15 cellular contexts compared by ENCODE assay signal in genomic region chr3:69005071-69005816, GRCh38. TPM values are rescaled to one million over a fixed set of nuclear protein-coding genes. Genes with fewer than 3 reads are reported as not detected.
DNase-seq lines count a peak whose midpoint lies in the region; ATAC-seq, FAIRE-seq and TF ChIP-seq lines count a peak whose summit lies in the region.
"Had no signal": no experiment of that assay in that cellular context is flagged by ENCODE, and none has a peak within 500 bp of the region (broad histone marks: within the 10 kb centered on the region; RNA-seq: fewer than 3 reads in every experiment).

No MANE protein-coding gene starts in this region.

- H3K36me3 ChIP-seq in keratinocyte (ENCODE audit: control insufficient read depth in 2 of 2, extremely low read depth in 1 of 2, insufficient read depth in 2 of 2, low read length in 2 of 2) (peaks cover 12 to 24% of the 10 kb centered on the region in 2 experiments), aorta (ENCODE audit: control insufficient read depth in 1 of 2, insufficient read depth in 2 of 2, low read length in 1 of 2) (peaks cover 3 to 7% of the 10 kb centered on the region in 2 donors)

- dilution Hi-C loops in keratinocyte (cut with MboI; ENCODE audit: extremely low pct_ligation_motif_present, low sequenced_read_pairs): no loop called here

- ATAC-seq in aorta (ENCODE audit: low FRiP score) (no peak), HG02798 (IDR thresholded peaks at IDR 0.05; ENCODE audit: poor library complexity, unreplicated experiment) (no peak)

- TF ChIP-seq CTCF in choroid plexus epithelial cell (conservative IDR thresholded peaks at IDR 0.05; ENCODE audit: low read depth, low read length) (no peak), keratinocyte (optimal IDR thresholded peaks at IDR 0.05 in 1 of 3, IDR thresholded peaks at IDR 0.05 in 1 of 3, conservative IDR thresholded peaks at IDR 0.05 in 1 of 3; ENCODE audit: extremely low read depth in 1 of 3, insufficient read depth in 2 of 3, low read length in 3 of 3) (no peak)

- H3K4me1 ChIP-seq in keratinocyte (ENCODE audit: control insufficient read depth, extremely low read depth, insufficient read depth, low read length) (peaks cover 26% of the 10 kb centered on the region), aorta (ENCODE audit: control insufficient read depth in 1 of 2, insufficient read depth in 2 of 2, low read length in 2 of 2) (peaks cover 5 to 25% of the 10 kb centered on the region in 2 donors)
- H3K4me1 ChIP-seq: BLaER1 treated with 17β-estradiol and CSF1 and Interleukin-3, amounts not matched to agents 10 nM and 100 nM had no signal

- H3K36me3 Mint-ChIP-seq in activated CD4-positive, alpha-beta T cell treated with anti-CD3 and anti-CD28 coated beads, Interleukin-2, amount 10 ng/mL, durations not matched to agents 24 days and 14 days (ENCODE audit: low read depth): peaks cover 15% of the 10 kb centered on the region

- no peaks in the 10 kb centered on the region for H3K9me3 ChIP-seq in keratinocyte (ENCODE audit: control insufficient read depth, low read depth, low read length)
- no peaks in the 10 kb centered on the region for H3K9me3 ChIP-seq in aorta (ENCODE audit: control insufficient read depth, low read length)
- H3K9me3 ChIP-seq: BLaER1 treated with 17β-estradiol and CSF1 and Interleukin-3, amounts not matched to agents 10 nM and 100 nM had no signal

- no peaks in the 10 kb centered on the region for H3K9me1 ChIP-seq in keratinocyte (ENCODE audit: control insufficient read depth, extremely low read depth, insufficient read depth, low read length)

- H3K9ac ChIP-seq in keratinocyte (ENCODE audit: control insufficient read depth, extremely low read depth, insufficient read depth, low read length): no peak overlapping the region
- H3K9ac ChIP-seq: BLaER1 treated with 17β-estradiol and CSF1 and Interleukin-3, amounts not matched to agents 10 nM and 100 nM had no signal

- no peak overlapping the region for H3K4me3 Mint-ChIP-seq in activated CD4-positive, alpha-beta T cell treated with anti-CD3 and anti-CD28 coated beads, Interleukin-2, amount 10 ng/mL, durations not matched to agents 24 days and 14 days
- H3K4me3 Mint-ChIP-seq: IgD-negative memory B cell had no signal

- no peaks in the 10 kb centered on the region for H3K27me3 ChIP-seq in keratinocyte (ENCODE audit: control insufficient read depth, extremely low read depth, insufficient read depth, low read length)
- H3K27me3 ChIP-seq in aorta (ENCODE audit: control insufficient read depth in 1 of 2, insufficient read depth in 2 of 2, low read length in 1 of 2): no peaks in the 10 kb centered on the region
- H3K27me3 ChIP-seq: BLaER1 treated with 17β-estradiol and CSF1 and Interleukin-3, amounts not matched to agents 10 nM and 100 nM had no signal

- no peak overlapping the region for H2AFZ ChIP-seq in keratinocyte (ENCODE audit: control insufficient read depth, low read length)

- H3K4me3 ChIP-seq in choroid plexus epithelial cell (ENCODE audit: low read depth, low read length): no peak overlapping the region
- no peak overlapping the region for H3K4me3 ChIP-seq in keratinocyte (ENCODE audit: control insufficient read depth in 2 of 3, extremely low read depth in 1 of 3, insufficient read depth in 2 of 3, low read depth in 1 of 3, low read length in 3 of 3)
- peak overlapping the region; percentile 41 to 43 for H3K4me3 ChIP-seq in aorta (ENCODE audit: low read length in 2 of 2)
- H3K4me3 ChIP-seq: BLaER1 treated with 17β-estradiol and CSF1 and Interleukin-3, amounts not matched to agents 10 nM and 100 nM had no signal

- H3K79me2 ChIP-seq in keratinocyte (ENCODE audit: control insufficient read depth, insufficient read depth, low read length): peaks cover 2% of the 10 kb centered on the region

- H3K27me3 Mint-ChIP-seq in activated CD4-positive, alpha-beta T cell treated with anti-CD3 and anti-CD28 coated beads, Interleukin-2, amount 10 ng/mL, durations not matched to agents 24 days and 14 days: no peaks in the 10 kb centered on the region
- H3K27me3 Mint-ChIP-seq: IgD-negative memory B cell had no signal

- 9 to 15% methylated on average over 6 of the region's 6 CpGs for WGBS in aorta, 2 donors

- no peak overlapping the region for H3K27ac Mint-ChIP-seq in activated CD4-positive, alpha-beta T cell treated with anti-CD3 and anti-CD28 coated beads, Interleukin-2, amount 10 ng/mL, durations not matched to agents 24 days and 14 days
- H3K27ac Mint-ChIP-seq: IgD-negative memory B cell had no signal

- intact Hi-C loops in activated CD4-positive, alpha-beta T cell treated with anti-CD3 and anti-CD28 coated beads, Interleukin-2, amount 10 ng/mL, durations not matched to agents 24 days and 14 days (cut with micrococcal nuclease): no loop called here
- intact Hi-C loops in aorta (cut with DNase I): no loop called here

- H3K9me3 Mint-ChIP-seq in activated CD4-positive, alpha-beta T cell treated with anti-CD3 and anti-CD28 coated beads, Interleukin-2, amount 10 ng/mL, durations not matched to agents 24 days and 14 days: no peaks in the 10 kb centered on the region

- H3K27ac ChIP-seq in keratinocyte (ENCODE audit: control insufficient read depth, insufficient read depth, low read length) (peak overlapping the region; percentile 62), aorta (ENCODE audit: low read depth in 1 of 2, low read length in 2 of 2) (peak overlapping the region; percentile 28 to 74)
- H3K27ac ChIP-seq: 22Rv1; BLaER1 treated with 17β-estradiol and CSF1 and Interleukin-3, amounts not matched to agents 10 nM and 100 nM had no signal

- H4K20me1 ChIP-seq in keratinocyte (ENCODE audit: control insufficient read depth, extremely low read depth, insufficient read depth, low read length): no peaks in the 10 kb centered on the region
- H4K20me1 ChIP-seq: BLaER1 treated with 17β-estradiol and CSF1 and Interleukin-3, amounts not matched to agents 10 nM and 100 nM had no signal

- peak; percentile 48 for FAIRE-seq in keratinocyte (lab: Jason Lieb, UNC)

- peak; percentile 24 for DNase-seq in activated CD4-positive, alpha-beta T cell treated with anti-CD3 and anti-CD28 coated beads, Interleukin-2, amount 10 ng/mL, durations not matched to agents 24 days and 14 days
- DNase-seq in activated CD4-positive, alpha-beta T cell treated with anti-CD3 and anti-CD28 coated beads, Interleukin-2, amount 50 U/mL, for 48 hours: no peak
- DNase-seq in choroid plexus epithelial cell (ENCODE audit: low read depth) (peak; percentile 42), keratinocyte (ENCODE audit: low read depth, low spot score) (no peak), aorta (no peak), NCI-H226 (no peak)
- DNase-seq in stimulated activated naive CD4-positive, alpha-beta T cell treated with Interleukin-2 at 50 U/mL for 16 hours (lab: John Stamatoyannopoulos, UW): no peak
- DNase-seq: HCEC 1CT, NCI-H1417, NCI-H2029 treated with DMSO at 0.1 percent for 48 hours, NCI-H526 treated with DMSO at 0.1 percent for 48 hours had no signal

- H3K4me2 ChIP-seq in keratinocyte (ENCODE audit: control insufficient read depth, extremely low read depth, insufficient read depth, low read depth, low read length): peak overlapping the region; percentile 44
- H3K4me2 ChIP-seq: BLaER1 treated with 17β-estradiol and CSF1 and Interleukin-3, amounts not matched to agents 10 nM and 100 nM had no signal

- H3K4me1 Mint-ChIP-seq in activated CD4-positive, alpha-beta T cell treated with anti-CD3 and anti-CD28 coated beads, Interleukin-2, amount 10 ng/mL, durations not matched to agents 24 days and 14 days: no peaks in the 10 kb centered on the region
- H3K4me1 Mint-ChIP-seq: IgD-negative memory B cell had no signal

RNA-seq across cellular contexts. Expression of gene EOGT, which starts 8.2 kb away (rescaled TPM):
- total RNA-seq in activated CD4-positive, alpha-beta T cell treated with anti-CD3 and anti-CD28 coated beads, Interleukin-2, amount 10 ng/mL, durations not matched to agents 24 days and 14 days: 12.6 and 13.5 TPM in 2 replicates
- polyA plus RNA-seq in keratinocyte (23.4 to 39.0 TPM (median 35.5 TPM) in 3 replicates), aorta (100 to 1,000 TPM in 1 of 2 donors, 10 to 100 TPM in 1; 40.6 to 103 TPM)
- 13.7 TPM for polyA plus RNA-seq in keratinocyte (2011; ENCODE audit: low read depth)
- polyA plus RNA-seq in keratinocyte (2011; cell fraction: cytosol; rRNA removed): 16.3 and 30.1 TPM in 2 replicates
- polyA plus RNA-seq in keratinocyte (2011; cell fraction: nucleus; rRNA removed): 50.9 and 60.1 TPM in 2 replicates
- polyA plus RNA-seq in keratinocyte (2012; ENCODE audit: low replicate concordance): 11.3 and 35.8 TPM in 2 replicates
- 27.9 to 59.3 TPM (median 32.2 TPM) in 3 replicates for polyA minus RNA-seq in keratinocyte
- 32.4 TPM for polyA minus RNA-seq in keratinocyte (2011; cell fraction: cytosol; rRNA and poly(A)+ RNA removed)
- polyA minus RNA-seq in keratinocyte (2011; cell fraction: nucleus; rRNA and poly(A)+ RNA removed): 53.7 and 98.0 TPM in 2 replicates
- 100 to 1,000 TPM; 104 to 134 TPM for total RNA-seq in aorta

RNA-seq across cellular contexts. Expression of gene TMF1, which starts 46.9 kb away (rescaled TPM):
- 35.9 and 39.0 TPM in 2 replicates for total RNA-seq in activated CD4-positive, alpha-beta T cell treated with anti-CD3 and anti-CD28 coated beads, Interleukin-2, amount 10 ng/mL, durations not matched to agents 24 days and 14 days
- polyA plus RNA-seq in keratinocyte (8.5 to 13.7 TPM (median 9.6 TPM) in 3 replicates), aorta (10 to 100 TPM in 1 of 2 donors, 1 to 10 TPM in 1; 7.4 to 14.8 TPM)
- 51.5 TPM for polyA plus RNA-seq in keratinocyte (2011; ENCODE audit: low read depth)
- 6.0 and 9.1 TPM in 2 replicates for polyA plus RNA-seq in keratinocyte (2011; cell fraction: cytosol; rRNA removed)
- polyA plus RNA-seq in keratinocyte (2011; cell fraction: nucleus; rRNA removed): 10.6 and 14.8 TPM in 2 replicates
- polyA plus RNA-seq in keratinocyte (2012; ENCODE audit: low replicate concordance): 14.8 and 15.6 TPM in 2 replicates
- polyA minus RNA-seq in keratinocyte: 1.7 to 12.6 TPM (median 12.0 TPM) in 3 replicates
- polyA minus RNA-seq in keratinocyte (2011; cell fraction: cytosol; rRNA and poly(A)+ RNA removed): 7.3 TPM
- polyA minus RNA-seq in keratinocyte (2011; cell fraction: nucleus; rRNA and poly(A)+ RNA removed): 13.9 and 26.9 TPM in 2 replicates
- 10 to 100 TPM; 45.6 to 52.8 TPM for total RNA-seq in aorta

Comparison
In these comparisons a context has a peak if more than half of its experiments do, and no peak if none do; other contexts are left out.
1. DNase-seq: peak in activated CD4-positive, alpha-beta T cell treated with anti-CD3 and anti-CD28 coated beads, Interleukin-2, amount 10 ng/mL, durations not matched to agents 24 days and 14 days (single experiment) and choroid plexus epithelial cell (single experiment); none in activated CD4-positive, alpha-beta T cell treated with anti-CD3 and anti-CD28 coated beads, Interleukin-2, amount 50 U/mL, for 48 hours (0 of 2), keratinocyte (single experiment), aorta (0 of 2), NCI-H226 (single experiment) and stimulated activated naive CD4-positive, alpha-beta T cell treated with Interleukin-2 at 50 U/mL for 16 hours (single experiment).
2. H3K4me3 ChIP-seq: peak in aorta (2 of 2); none in choroid plexus epithelial cell (single experiment) and keratinocyte (0 of 3).